ENCODE assay signal across 10 cellular contexts in genomic region chr5:109865636-109866035, GRCh38.
A peak's percentile ranks its signal among the peaks of the same experiment; 100 is the strongest.
DNase-seq lines count a peak whose midpoint lies in the region; ATAC-seq, FAIRE-seq and TF ChIP-seq lines count a peak whose summit lies in the region.
"Had no signal": no experiment of that assay in that cellular context is flagged by ENCODE, and none has a peak within 500 bp of the region (broad histone marks: within the 10 kb centered on the region; RNA-seq: fewer than 3 reads in every experiment).

No MANE protein-coding gene starts in this region.

- no peak for TF ChIP-seq CTCF in foreskin fibroblast (IDR thresholded peaks at IDR 0.05; ENCODE audit: low read depth, low read length)

- ATAC-seq in GM21447 (IDR thresholded peaks at IDR 0.05; ENCODE audit: unreplicated experiment) (peak; percentile 52), GM21526 (IDR thresholded peaks at IDR 0.05; ENCODE audit: low FRiP score, unreplicated experiment) (no peak), HG03469 (IDR thresholded peaks at IDR 0.05; ENCODE audit: unreplicated experiment) (no peak), GM18517 (IDR thresholded peaks at IDR 0.05; ENCODE audit: unreplicated experiment) (no peak), GM19023 (IDR thresholded peaks at IDR 0.05; ENCODE audit: unreplicated experiment) (no peak)

- no peak overlapping the region for H3K4me3 ChIP-seq in foreskin fibroblast (ENCODE audit: low read depth in 1 of 2, low read length in 2 of 2)
- H3K4me3 ChIP-seq: cardiac muscle cell had no signal

- FAIRE-seq in RCC 7860 (lab: Jason Lieb, UNC), result peak; percentile 49

- DNase-seq in A172 (ENCODE audit: low spot score), result peak; percentile 98
- peak; percentile 77 for DNase-seq in RCC 7860 (ENCODE audit: low spot score)
- peak; percentile 91 to 93 for DNase-seq in foreskin fibroblast
- DNase-seq: NCI-H1694 had no signal
